In the genomic region with DNA sequence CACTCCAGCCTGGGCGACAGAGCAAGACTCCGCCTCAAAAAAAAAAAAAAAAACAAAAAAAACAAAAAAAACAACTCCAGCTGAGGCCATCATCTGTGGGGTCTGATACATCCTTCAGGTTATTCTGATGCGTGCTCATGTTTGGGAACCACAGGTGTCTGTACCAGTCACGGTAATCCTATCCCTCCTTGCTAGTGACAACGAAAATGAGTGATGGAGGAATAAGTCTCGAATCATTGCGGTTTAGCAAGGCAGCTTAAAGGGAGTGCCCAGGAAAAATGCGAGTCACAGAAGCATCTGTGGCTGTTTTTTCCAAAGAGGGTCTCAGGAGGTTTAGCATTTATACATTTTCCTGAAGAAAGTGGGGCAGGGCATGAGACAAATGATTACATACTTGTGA, we compare ENCODE assay signal across 16 cellular contexts. TPM values are rescaled to one million over a fixed set of nuclear protein-coding genes. Genes with fewer than 3 reads are reported as not detected.
A peak's percentile ranks its signal among the peaks of the same experiment; 100 is the strongest.
DNase-seq lines count a peak whose midpoint lies in the region; ATAC-seq, FAIRE-seq and TF ChIP-seq lines count a peak whose summit lies in the region.
"Had no signal": no experiment of that assay in that cellular context is flagged by ENCODE, and none has a peak within 500 bp of the region (broad histone marks: within the 10 kb centered on the region; RNA-seq: fewer than 3 reads in every experiment).

No MANE protein-coding gene starts in this region.

- CTCF ChIA-PET in MCF 10A (lab: Yijun Ruan, JAX) = interaction anchor here (0.6 to 1.4 kb wide), 4 partner anchors 29 to 282 kb away, joined by 3 read pairs; no protein-coding TSS in a partner anchor

- H3K4me1 ChIP-seq in breast epithelium = peaks cover 0 to 3% of the 10 kb centered on the region in 2 donors

- H3K4me1 Mint-ChIP-seq in MCF 10A (ENCODE audit: insufficient read depth, unreplicated experiment) (peaks cover 35% of the 10 kb centered on the region), T-helper 17 cell (peaks cover 33% of the 10 kb centered on the region)

- no peak for TF ChIP-seq POLR2A in breast epithelium (IDR thresholded peaks at IDR 0.05)

- no peak overlapping the region for H3K4me3 Mint-ChIP-seq in MCF 10A (ENCODE audit: unreplicated experiment)
- no peak overlapping the region for H3K4me3 Mint-ChIP-seq in T-helper 17 cell
- H3K4me3 Mint-ChIP-seq: central memory CD8-positive, alpha-beta T cell had no signal

- H3K27me3 Mint-ChIP-seq in MCF 10A (ENCODE audit: insufficient read depth, unreplicated experiment) (no peaks in the 10 kb centered on the region), T-helper 17 cell (no peaks in the 10 kb centered on the region)
- H3K27me3 Mint-ChIP-seq: central memory CD8-positive, alpha-beta T cell had no signal

- H3K9me3 Mint-ChIP-seq in MCF 10A (ENCODE audit: unreplicated experiment) = no peaks in the 10 kb centered on the region
- H3K9me3 Mint-ChIP-seq: central memory CD8-positive, alpha-beta T cell had no signal

- intact Hi-C loops in MCF 10A (cut with micrococcal nuclease) (no loop called here), breast epithelium (cut with DNase I; ENCODE audit: low total_unique reads) (no loop called here)

- no peak for ATAC-seq in T-helper 17 cell

- no peaks in the 10 kb centered on the region for H3K27me3 ChIP-seq in breast epithelium
- H3K27me3 ChIP-seq: Peyer's patch had no signal

- POLR2A ChIA-PET in MCF 10A (lab: Yijun Ruan, JAX) = interaction anchor here (0.9 to 7.9 kb wide), 3 partner anchors 8 to 54 kb away, joined by 3 to 109 read pairs (median 3); partner anchors contain the start of gene RANBP9

- H3K36me3 ChIP-seq in breast epithelium = no peaks in the 10 kb centered on the region
- H3K36me3 ChIP-seq: Peyer's patch had no signal

- H3K27ac Mint-ChIP-seq in MCF 10A (ENCODE audit: low read depth, unreplicated experiment) = peak overlapping the region; percentile 55
- H3K27ac Mint-ChIP-seq in T-helper 17 cell = no peak overlapping the region

- FAIRE-seq in urothelium cell line (lab: Jason Lieb, UNC) = no peak

- no peaks in the 10 kb centered on the region for H3K36me3 Mint-ChIP-seq in MCF 10A (ENCODE audit: insufficient read depth, unreplicated experiment)
- H3K36me3 Mint-ChIP-seq in T-helper 17 cell (ENCODE audit: low read depth) = no peaks in the 10 kb centered on the region

- no peak overlapping the region for H3K27ac ChIP-seq in breast epithelium
- H3K27ac ChIP-seq: Peyer's patch had no signal

- H3K4me3 ChIP-seq in breast epithelium = no peak overlapping the region
- no peak overlapping the region for H3K4me3 ChIP-seq in fibroblast of the aortic adventitia (ENCODE audit: low read depth, low read length)
- H3K4me3 ChIP-seq: Peyer's patch had no signal

- no peaks in the 10 kb centered on the region for H3K9me3 ChIP-seq in breast epithelium
- no peaks in the 10 kb centered on the region for H3K9me3 ChIP-seq in T-helper 17 cell (ENCODE audit: control insufficient read depth, low read length, poor library complexity, severe bottlenecking)
- H3K9me3 ChIP-seq: Peyer's patch had no signal

- TF ChIP-seq CTCF in MCF 10A (IDR thresholded peaks at IDR 0.05; ENCODE audit: unreplicated experiment) = no peak
- no peak for TF ChIP-seq CTCF in breast epithelium (IDR thresholded peaks at IDR 0.05)
- no peak for TF ChIP-seq CTCF in fibroblast of the aortic adventitia (IDR thresholded peaks at IDR 0.05; ENCODE audit: insufficient read depth, low read length)

- DNase-seq in MCF 10A (ENCODE audit: unreplicated experiment) (no peak), breast epithelium (ENCODE audit: low spot score in 2 of 2) (no peak), RPMI7951 (ENCODE audit: low read depth) (peak; percentile 27), fibroblast of the aortic adventitia (ENCODE audit: low read depth) (peak; percentile 16), urothelium cell line (ENCODE audit: low spot score) (peak; percentile 17), NOMO-1 treated with DMSO at 0.1 percent for 48 hours (lab: John Stamatoyannopoulos, UW; ENCODE audit: unreplicated experiment) (no peak), HuH-7.5 (ENCODE audit: low spot score) (no peak), T-helper 17 cell (no peak)
- DNase-seq: activated CD4-positive, alpha-beta T cell treated with anti-CD3 and anti-CD28 coated beads, Interleukin-2, amount 50 U/mL, for 48 hours; activated gamma-delta T cell; DMS 273 treated with DMSO at 0.1 percent for 48 hours; NCI-H446 treated with DMSO at 0.1 percent for 48 hours; stimulated activated CD4-positive, alpha-beta T cell treated with anti-CD3 and anti-CD28 coated beads, Interleukin-15, amount 100 ng/mL, for 24 hours; T-helper 9 cell had no signal

- BruUV-seq in MCF 10A (replicated peaks; lab: Mats Ljungman, UMichigan) = no TSS peak

RNA-seq across cellular contexts. Expression of gene MCUR1, which starts 48.8 kb away (rescaled TPM):
- total RNA-seq in MCF 10A (2022) = 26.8 and 30.4 TPM in 2 replicates
- total RNA-seq in breast epithelium = 10 to 100 TPM; 12.8 to 14.9 (median 14.1) TPM
- total RNA-seq in RPMI7951 (2014; rRNA removed; shearing (Covaris generic)) = 23.3 and 23.5 TPM in 2 replicates
- 7.8 and 12.9 TPM in 2 replicates for total RNA-seq in fibroblast of the aortic adventitia (ENCODE audit: low replicate concordance)
- 10 to 100 TPM; 10.2 to 22.3 TPM for total RNA-seq in T-helper 17 cell

RNA-seq across cellular contexts. Expression of gene RANBP9, which starts 53.9 kb away (rescaled TPM):
- total RNA-seq in MCF 10A (2022) (42.0 and 48.0 TPM in 2 replicates), breast epithelium (10 to 100 TPM; 43.9 to 51.5 (median 48.0) TPM), fibroblast of the aortic adventitia (ENCODE audit: low replicate concordance) (21.1 and 35.5 TPM in 2 replicates), T-helper 17 cell (10 to 100 TPM; 74.4 to 99.9 TPM)
- 28.6 and 33.0 TPM in 2 replicates for total RNA-seq in RPMI7951 (2014; rRNA removed; shearing (Covaris generic))

Comparison
In these comparisons a context has a peak if more than half of its experiments do, and no peak if none do; other contexts are left out.
1. DNase-seq: peak in RPMI7951 (single experiment), fibroblast of the aortic adventitia (single experiment) and urothelium cell line (single experiment); none in MCF 10A (single experiment), breast epithelium (0 of 2), NOMO-1 treated with DMSO at 0.1 percent for 48 hours (single experiment), HuH-7.5 (single experiment) and T-helper 17 cell (0 of 3).